In the genomic region with DNA sequence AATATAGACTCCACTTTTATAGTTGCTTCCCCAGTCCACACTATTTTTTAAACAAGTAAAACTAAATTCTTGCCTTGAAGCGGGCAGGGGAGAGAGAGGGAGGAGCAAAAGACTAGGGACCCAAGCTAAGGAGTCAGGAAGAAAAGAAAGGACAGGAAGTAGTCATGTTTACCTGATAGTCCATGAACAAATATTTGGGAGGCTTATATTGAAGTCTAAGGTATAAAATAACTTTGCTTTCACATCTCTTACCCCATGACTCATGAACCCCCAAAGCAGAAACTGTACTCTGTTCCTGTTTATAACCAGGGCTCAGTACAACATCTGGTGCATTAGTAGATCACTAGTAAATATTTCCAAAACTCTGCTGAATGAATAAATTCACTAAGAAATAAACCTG, we compare ENCODE assay signal across 2 cellular contexts.
TF ChIP-seq lines count a peak whose summit lies in the region.

No MANE protein-coding gene starts in this region.

TF ChIP-seq in GM12891, 5 proteins besides CTCF, POLR2A, EP300 and RAD21:
- no peak for TF ChIP-seq TAF1 (IDR thresholded peaks at IDR 0.05; ENCODE audit: low read depth, low read length)
- TF ChIP-seq POLR2AphosphoS5 (IDR thresholded peaks at IDR 0.05; ENCODE audit: low read depth, low read length): no peak
- peak; percentile 60 for TF ChIP-seq SPI1 (IDR thresholded peaks at IDR 0.05; ENCODE audit: low read depth, low read length)
- TF ChIP-seq POU2F2 (IDR thresholded peaks at IDR 0.05; ENCODE audit: low read depth, low read length): no peak

TF ChIP-seq in HepG2, 621 proteins besides CTCF, POLR2A, EP300 and RAD21 (continues in another document):
- TF ChIP-seq, protein P1, sequence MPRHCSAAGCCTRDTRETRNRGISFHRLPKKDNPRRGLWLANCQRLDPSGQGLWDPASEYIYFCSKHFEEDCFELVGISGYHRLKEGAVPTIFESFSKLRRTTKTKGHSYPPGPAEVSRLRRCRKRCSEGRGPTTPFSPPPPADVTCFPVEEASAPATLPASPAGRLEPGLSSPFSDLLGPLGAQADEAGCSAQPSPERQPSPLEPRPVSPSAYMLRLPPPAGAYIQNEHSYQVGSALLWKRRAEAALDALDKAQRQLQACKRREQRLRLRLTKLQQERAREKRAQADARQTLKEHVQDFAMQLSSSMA (CRISPR knock-in tag; IDR thresholded peaks at IDR 0.05): no peak
- no peak for TF ChIP-seq TEAD3 (CRISPR knock-in tag; optimal IDR thresholded peaks at IDR 0.05; ENCODE audit: borderline replicate concordance)
- no peak for TF ChIP-seq ZSCAN29 (CRISPR knock-in tag; conservative IDR thresholded peaks at IDR 0.05)
- TF ChIP-seq ZFP1 (CRISPR knock-in tag; IDR thresholded peaks at IDR 0.05): no peak
- TF ChIP-seq ATF1 (CRISPR knock-in tag; IDR thresholded peaks at IDR 0.05): no peak
- TF ChIP-seq ZNF101 (CRISPR knock-in tag; IDR thresholded peaks at IDR 0.05; ENCODE audit: borderline replicate concordance, low read depth): no peak
- TF ChIP-seq ARID4A (CRISPR knock-in tag; IDR thresholded peaks at IDR 0.05; ENCODE audit: borderline replicate concordance): no peak
- no peak for TF ChIP-seq ZNF589 (CRISPR knock-in tag; conservative IDR thresholded peaks at IDR 0.05)
- TF ChIP-seq KMT2B (CRISPR knock-in tag; IDR thresholded peaks at IDR 0.05): no peak
- peak; percentile 68 for TF ChIP-seq ARID5B (CRISPR knock-in tag; IDR thresholded peaks at IDR 0.05)
- TF ChIP-seq, protein P2, sequence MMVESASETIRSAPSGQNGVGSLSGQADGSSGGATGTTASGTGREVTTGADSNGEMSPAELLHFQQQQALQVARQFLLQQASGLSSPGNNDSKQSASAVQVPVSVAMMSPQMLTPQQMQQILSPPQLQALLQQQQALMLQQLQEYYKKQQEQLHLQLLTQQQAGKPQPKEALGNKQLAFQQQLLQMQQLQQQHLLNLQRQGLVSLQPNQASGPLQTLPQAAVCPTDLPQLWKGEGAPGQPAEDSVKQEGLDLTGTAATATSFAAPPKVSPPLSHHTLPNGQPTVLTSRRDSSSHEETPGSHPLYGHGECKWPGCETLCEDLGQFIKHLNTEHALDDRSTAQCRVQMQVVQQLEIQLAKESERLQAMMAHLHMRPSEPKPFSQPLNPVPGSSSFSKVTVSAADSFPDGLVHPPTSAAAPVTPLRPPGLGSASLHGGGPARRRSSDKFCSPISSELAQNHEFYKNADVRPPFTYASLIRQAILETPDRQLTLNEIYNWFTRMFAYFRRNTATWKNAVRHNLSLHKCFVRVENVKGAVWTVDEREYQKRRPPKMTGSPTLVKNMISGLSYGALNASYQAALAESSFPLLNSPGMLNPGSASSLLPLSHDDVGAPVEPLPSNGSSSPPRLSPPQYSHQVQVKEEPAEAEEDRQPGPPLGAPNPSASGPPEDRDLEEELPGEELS (CRISPR knock-in tag; IDR thresholded peaks at IDR 0.05): peak; percentile 51; the same call in 1 of the 2 replicates
- TF ChIP-seq ZNF839 (CRISPR knock-in tag; IDR thresholded peaks at IDR 0.05; ENCODE audit: borderline replicate concordance): no peak
- TF ChIP-seq REPIN1 (CRISPR knock-in tag; IDR thresholded peaks at IDR 0.05; ENCODE audit: borderline replicate concordance, low read depth): no peak
- no peak for TF ChIP-seq ATRX (CRISPR knock-in tag; IDR thresholded peaks at IDR 0.05; ENCODE audit: borderline replicate concordance)
- TF ChIP-seq U2AF1 (optimal IDR thresholded peaks at IDR 0.05; ENCODE audit: low read depth, low read length): no peak
- peak; percentile 31; the same call in 1 of the 2 replicates for TF ChIP-seq SAP130 (CRISPR knock-in tag; IDR thresholded peaks at IDR 0.05; ENCODE audit: low read depth)
- TF ChIP-seq ZFP62 (CRISPR knock-in tag; IDR thresholded peaks at IDR 0.05): no peak
- no peak for TF ChIP-seq ZNF788 (CRISPR knock-in tag; IDR thresholded peaks at IDR 0.05; ENCODE audit: borderline replicate concordance)
- TF ChIP-seq, protein P3, sequence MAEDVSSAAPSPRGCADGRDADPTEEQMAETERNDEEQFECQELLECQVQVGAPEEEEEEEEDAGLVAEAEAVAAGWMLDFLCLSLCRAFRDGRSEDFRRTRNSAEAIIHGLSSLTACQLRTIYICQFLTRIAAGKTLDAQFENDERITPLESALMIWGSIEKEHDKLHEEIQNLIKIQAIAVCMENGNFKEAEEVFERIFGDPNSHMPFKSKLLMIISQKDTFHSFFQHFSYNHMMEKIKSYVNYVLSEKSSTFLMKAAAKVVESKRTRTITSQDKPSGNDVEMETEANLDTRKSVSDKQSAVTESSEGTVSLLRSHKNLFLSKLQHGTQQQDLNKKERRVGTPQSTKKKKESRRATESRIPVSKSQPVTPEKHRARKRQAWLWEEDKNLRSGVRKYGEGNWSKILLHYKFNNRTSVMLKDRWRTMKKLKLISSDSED (CRISPR knock-in tag; IDR thresholded peaks at IDR 0.05): no peak
- no peak for TF ChIP-seq SIN3A (IDR thresholded peaks at IDR 0.05; ENCODE audit: borderline replicate concordance, low read depth, low read length)
- no peak for TF ChIP-seq JUND (CRISPR knock-in tag; IDR thresholded peaks at IDR 0.05)
- no peak for TF ChIP-seq THAP11 (CRISPR knock-in tag; IDR thresholded peaks at IDR 0.05)
- 0 out of 2 replicates have a peak, but pooled peaks have one; percentile 8 for TF ChIP-seq TCF7 (IDR thresholded peaks at IDR 0.05; ENCODE audit: low read depth)
- TF ChIP-seq ZNF598 (CRISPR knock-in tag; IDR thresholded peaks at IDR 0.05; ENCODE audit: borderline replicate concordance): no peak
- no peak for TF ChIP-seq SMAD1 (CRISPR knock-in tag; IDR thresholded peaks at IDR 0.05; ENCODE audit: borderline replicate concordance, low read depth)
- TF ChIP-seq ZFAT (CRISPR knock-in tag; conservative IDR thresholded peaks at IDR 0.05): no peak
- TF ChIP-seq FOXA3 (CRISPR knock-in tag; IDR thresholded peaks at IDR 0.05): peak; percentile 44; the same call in 1 of the 2 replicates
- no peak for TF ChIP-seq AHR (CRISPR knock-in tag; IDR thresholded peaks at IDR 0.05)
- TF ChIP-seq SP5 (CRISPR knock-in tag; IDR thresholded peaks at IDR 0.05; ENCODE audit: borderline replicate concordance, low read depth): peak; percentile 61; the same call in 1 of the 2 replicates
- no peak for TF ChIP-seq SALL1 (CRISPR knock-in tag; IDR thresholded peaks at IDR 0.05)
- TF ChIP-seq PLSCR1 (CRISPR knock-in tag; IDR thresholded peaks at IDR 0.05; ENCODE audit: borderline replicate concordance): no peak
- TF ChIP-seq DNMT3B (CRISPR knock-in tag; conservative IDR thresholded peaks at IDR 0.05): no peak
- TF ChIP-seq ZNF660 (CRISPR knock-in tag; IDR thresholded peaks at IDR 0.05; ENCODE audit: borderline replicate concordance, low read depth): no peak
- TF ChIP-seq ZNF343 (CRISPR knock-in tag; IDR thresholded peaks at IDR 0.05): no peak
- TF ChIP-seq FOXP1 (IDR thresholded peaks at IDR 0.05): no peak
- TF ChIP-seq FOXP1 (CRISPR knock-in tag; IDR thresholded peaks at IDR 0.05): peak; percentile 36; the same call in 1 of the 2 replicates
- TF ChIP-seq GATAD2A (CRISPR knock-in tag; IDR thresholded peaks at IDR 0.05): peak; percentile 54; the same call in 1 of the 2 replicates
- no peak for TF ChIP-seq ZNF468 (CRISPR knock-in tag; IDR thresholded peaks at IDR 0.05)
- peak; percentile 6; the same call in 1 of the 2 replicates for TF ChIP-seq RXRB (CRISPR knock-in tag; IDR thresholded peaks at IDR 0.05; ENCODE audit: borderline replicate concordance)
- TF ChIP-seq CC2D1A (CRISPR knock-in tag; IDR thresholded peaks at IDR 0.05): no peak
- peak; percentile 72 for TF ChIP-seq MED1 (CRISPR knock-in tag; IDR thresholded peaks at IDR 0.05)
- no peak for TF ChIP-seq MAFK (conservative IDR thresholded peaks at IDR 0.05 in 1 of 2, IDR thresholded peaks at IDR 0.05 in 1 of 2; ENCODE audit: low read length in 2 of 2)
- peak; percentile 34; the same call in 1 of the 2 replicates for TF ChIP-seq CREM (IDR thresholded peaks at IDR 0.05)
- TF ChIP-seq CREM (CRISPR knock-in tag; IDR thresholded peaks at IDR 0.05): no peak
- no peak for TF ChIP-seq ZNF569 (CRISPR knock-in tag; IDR thresholded peaks at IDR 0.05; ENCODE audit: borderline replicate concordance)
- no peak for TF ChIP-seq ZNF777 (CRISPR knock-in tag; IDR thresholded peaks at IDR 0.05)
- no peak for TF ChIP-seq ZNF276 (CRISPR knock-in tag; IDR thresholded peaks at IDR 0.05; ENCODE audit: low read depth)
- no peak for TF ChIP-seq ZNF160 (CRISPR knock-in tag; IDR thresholded peaks at IDR 0.05)
- TF ChIP-seq RARA (CRISPR knock-in tag; IDR thresholded peaks at IDR 0.05): 0 out of 2 replicates have a peak, but pooled peaks have one; percentile 18
- no peak for TF ChIP-seq GABPA (IDR thresholded peaks at IDR 0.05; ENCODE audit: low read depth, low read length)
- TF ChIP-seq GABPA (CRISPR knock-in tag; IDR thresholded peaks at IDR 0.05; ENCODE audit: low read depth): peak; percentile 34; the same call in 1 of the 2 replicates
